ENCODE assay signal across 2 cellular contexts in the genomic region with DNA sequence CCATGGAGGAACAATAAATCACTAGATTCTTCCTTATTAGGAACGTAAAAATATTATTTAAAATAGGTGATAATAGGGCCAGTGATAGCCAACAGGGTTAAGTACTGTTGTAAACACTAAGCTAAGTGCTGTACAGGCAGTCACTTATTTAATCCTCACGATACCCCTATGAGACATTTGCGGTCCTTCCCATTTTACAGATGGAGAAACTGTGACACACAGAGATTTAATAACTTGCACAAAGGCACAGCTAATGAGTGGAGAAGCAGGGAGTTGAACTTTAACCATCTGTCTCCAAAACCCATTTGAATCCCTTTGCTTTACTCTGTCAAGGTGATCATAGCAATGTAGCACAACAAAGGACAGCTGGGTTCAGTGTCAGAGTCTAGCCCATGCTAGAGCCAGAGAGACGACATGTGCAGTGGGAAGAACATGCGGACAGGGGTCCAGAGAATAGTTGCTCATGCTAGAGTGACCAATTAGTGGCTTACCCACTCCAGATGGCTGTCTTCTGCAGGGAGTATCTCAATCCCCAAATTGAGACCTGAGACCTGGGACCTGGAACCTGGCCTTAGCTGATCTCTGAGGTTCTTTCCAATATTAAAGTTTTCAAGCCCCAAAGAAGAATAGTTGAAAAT.
TF ChIP-seq lines count a peak whose summit lies in the region.

No MANE protein-coding gene starts in this region.

TF ChIP-seq in HepG2, 621 proteins besides CTCF, POLR2A, EP300 and RAD21:
- TF ChIP-seq ZSCAN31 (CRISPR knock-in tag; IDR thresholded peaks at IDR 0.05; ENCODE audit: low read depth) (no peak), ZNF629 (CRISPR knock-in tag; conservative IDR thresholded peaks at IDR 0.05) (peak; percentile 83), ZMYM3 (CRISPR knock-in tag; IDR thresholded peaks at IDR 0.05) (0 out of 2 replicates have a peak, but pooled peaks have one; percentile 12), SRSF4 (IDR thresholded peaks at IDR 0.05; ENCODE audit: low read depth, low read length, poor library complexity, severe bottlenecking) (no peak), YY1 (IDR thresholded peaks at IDR 0.05; ENCODE audit: insufficient read depth, insufficient replicate concordance, low read depth, low read length) (no peak)
- TF ChIP-seq, protein P1, sequence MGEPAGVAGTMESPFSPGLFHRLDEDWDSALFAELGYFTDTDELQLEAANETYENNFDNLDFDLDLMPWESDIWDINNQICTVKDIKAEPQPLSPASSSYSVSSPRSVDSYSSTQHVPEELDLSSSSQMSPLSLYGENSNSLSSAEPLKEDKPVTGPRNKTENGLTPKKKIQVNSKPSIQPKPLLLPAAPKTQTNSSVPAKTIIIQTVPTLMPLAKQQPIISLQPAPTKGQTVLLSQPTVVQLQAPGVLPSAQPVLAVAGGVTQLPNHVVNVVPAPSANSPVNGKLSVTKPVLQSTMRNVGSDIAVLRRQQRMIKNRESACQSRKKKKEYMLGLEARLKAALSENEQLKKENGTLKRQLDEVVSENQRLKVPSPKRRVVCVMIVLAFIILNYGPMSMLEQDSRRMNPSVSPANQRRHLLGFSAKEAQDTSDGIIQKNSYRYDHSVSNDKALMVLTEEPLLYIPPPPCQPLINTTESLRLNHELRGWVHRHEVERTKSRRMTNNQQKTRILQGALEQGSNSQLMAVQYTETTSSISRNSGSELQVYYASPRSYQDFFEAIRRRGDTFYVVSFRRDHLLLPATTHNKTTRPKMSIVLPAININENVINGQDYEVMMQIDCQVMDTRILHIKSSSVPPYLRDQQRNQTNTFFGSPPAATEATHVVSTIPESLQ (CRISPR knock-in tag; conservative IDR thresholded peaks at IDR 0.05): no peak
- TF ChIP-seq, protein P2, sequence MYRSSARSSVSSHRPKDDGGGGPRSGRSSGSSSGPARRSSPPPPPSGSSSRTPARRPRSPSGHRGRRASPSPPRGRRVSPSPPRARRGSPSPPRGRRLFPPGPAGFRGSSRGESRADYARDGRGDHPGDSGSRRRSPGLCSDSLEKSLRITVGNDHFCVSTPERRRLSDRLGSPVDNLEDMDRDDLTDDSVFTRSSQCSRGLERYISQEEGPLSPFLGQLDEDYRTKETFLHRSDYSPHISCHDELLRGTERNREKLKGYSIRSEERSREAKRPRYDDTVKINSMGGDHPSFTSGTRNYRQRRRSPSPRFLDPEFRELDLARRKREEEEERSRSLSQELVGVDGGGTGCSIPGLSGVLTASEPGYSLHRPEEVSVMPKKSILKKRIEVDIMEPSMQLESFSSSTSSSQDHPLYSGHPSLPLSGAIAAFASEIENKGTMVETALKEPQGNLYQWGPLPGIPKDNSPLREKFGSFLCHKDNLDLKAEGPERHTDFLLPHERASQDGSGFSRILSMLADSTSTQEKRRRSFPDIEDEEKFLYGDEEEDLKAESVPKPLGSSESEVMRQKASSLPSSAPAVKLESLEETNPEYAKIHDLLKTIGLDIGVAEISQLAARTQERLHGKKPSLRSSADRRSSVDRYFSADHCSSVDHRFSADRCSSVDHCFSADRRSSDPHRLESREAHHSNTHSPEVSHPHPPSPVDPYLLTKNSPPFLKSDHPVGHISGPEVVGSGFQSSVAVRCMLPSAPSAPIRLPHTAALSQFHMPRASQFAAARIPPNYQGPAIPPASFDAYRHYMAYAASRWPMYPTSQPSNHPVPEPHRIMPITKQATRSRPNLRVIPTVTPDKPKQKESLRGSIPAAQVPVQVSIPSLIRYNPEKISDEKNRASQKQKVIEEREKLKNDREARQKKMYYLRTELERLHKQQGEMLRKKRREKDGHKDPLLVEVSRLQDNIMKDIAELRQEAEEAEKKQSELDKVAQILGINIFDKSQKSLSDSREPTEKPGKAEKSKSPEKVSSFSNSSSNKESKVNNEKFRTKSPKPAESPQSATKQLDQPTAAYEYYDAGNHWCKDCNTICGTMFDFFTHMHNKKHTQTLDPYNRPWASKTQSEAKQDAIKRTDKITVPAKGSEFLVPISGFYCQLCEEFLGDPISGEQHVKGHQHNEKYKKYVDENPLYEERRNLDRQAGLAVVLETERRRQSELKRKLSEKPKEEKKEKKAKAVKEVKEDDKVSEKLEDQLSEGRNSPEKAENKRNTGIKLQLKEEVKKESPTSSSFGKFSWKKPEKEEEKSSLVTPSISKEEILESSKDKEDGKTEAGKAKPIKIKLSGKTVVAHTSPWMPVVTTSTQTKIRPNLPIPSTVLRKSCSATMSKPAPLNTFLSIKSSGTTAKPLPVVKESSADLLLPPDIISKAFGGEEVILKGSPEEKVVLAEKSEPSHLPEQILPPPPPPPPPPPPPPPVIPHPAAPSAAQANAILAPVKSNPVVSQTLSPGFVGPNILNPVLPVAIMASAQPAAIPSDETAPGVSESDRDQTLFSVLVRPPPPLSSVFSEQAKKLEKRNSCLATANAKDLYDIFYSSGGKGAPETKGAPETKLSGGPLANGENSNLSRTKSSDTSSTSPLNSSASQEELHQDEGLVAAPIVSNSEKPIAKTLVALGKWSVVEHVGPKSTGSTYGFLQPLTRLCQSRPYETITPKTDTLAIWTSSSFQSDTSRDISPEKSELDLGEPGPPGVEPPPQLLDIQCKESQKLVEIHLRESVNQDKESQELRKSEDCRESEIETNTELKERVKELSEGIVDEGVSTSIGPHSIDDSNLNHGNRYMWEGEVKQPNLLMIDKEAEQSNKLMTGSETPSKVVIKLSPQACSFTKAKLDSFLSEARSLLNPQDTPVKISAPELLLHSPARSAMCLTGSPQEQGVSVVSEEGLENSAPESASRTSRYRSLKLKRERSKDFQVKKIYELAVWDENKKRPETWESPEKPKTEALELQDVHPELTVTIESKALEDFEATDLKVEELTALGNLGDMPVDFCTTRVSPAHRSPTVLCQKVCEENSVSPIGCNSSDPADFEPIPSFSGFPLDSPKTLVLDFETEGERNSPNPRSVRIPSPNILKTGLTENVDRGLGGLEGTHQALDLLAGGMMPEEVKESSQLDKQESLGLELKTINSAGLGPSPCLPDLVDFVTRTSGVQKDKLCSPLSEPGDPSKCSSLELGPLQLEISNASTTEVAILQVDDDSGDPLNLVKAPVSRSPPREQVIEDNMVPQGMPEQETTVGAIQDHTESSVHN (CRISPR knock-in tag; IDR thresholded peaks at IDR 0.05): no peak
- TF ChIP-seq, protein P3, sequence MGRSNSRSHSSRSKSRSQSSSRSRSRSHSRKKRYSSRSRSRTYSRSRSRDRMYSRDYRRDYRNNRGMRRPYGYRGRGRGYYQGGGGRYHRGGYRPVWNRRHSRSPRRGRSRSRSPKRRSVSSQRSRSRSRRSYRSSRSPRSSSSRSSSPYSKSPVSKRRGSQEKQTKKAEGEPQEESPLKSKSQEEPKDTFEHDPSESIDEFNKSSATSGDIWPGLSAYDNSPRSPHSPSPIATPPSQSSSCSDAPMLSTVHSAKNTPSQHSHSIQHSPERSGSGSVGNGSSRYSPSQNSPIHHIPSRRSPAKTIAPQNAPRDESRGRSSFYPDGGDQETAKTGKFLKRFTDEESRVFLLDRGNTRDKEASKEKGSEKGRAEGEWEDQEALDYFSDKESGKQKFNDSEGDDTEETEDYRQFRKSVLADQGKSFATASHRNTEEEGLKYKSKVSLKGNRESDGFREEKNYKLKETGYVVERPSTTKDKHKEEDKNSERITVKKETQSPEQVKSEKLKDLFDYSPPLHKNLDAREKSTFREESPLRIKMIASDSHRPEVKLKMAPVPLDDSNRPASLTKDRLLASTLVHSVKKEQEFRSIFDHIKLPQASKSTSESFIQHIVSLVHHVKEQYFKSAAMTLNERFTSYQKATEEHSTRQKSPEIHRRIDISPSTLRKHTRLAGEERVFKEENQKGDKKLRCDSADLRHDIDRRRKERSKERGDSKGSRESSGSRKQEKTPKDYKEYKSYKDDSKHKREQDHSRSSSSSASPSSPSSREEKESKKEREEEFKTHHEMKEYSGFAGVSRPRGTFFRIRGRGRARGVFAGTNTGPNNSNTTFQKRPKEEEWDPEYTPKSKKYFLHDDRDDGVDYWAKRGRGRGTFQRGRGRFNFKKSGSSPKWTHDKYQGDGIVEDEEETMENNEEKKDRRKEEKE (IDR thresholded peaks at IDR 0.05): no peak

TF ChIP-seq in K562, 482 proteins besides CTCF, POLR2A, EP300 and RAD21:
- TF ChIP-seq ZKSCAN8 (CRISPR knock-in tag; IDR thresholded peaks at IDR 0.05) (no peak), ZNF121 (CRISPR knock-in tag; conservative IDR thresholded peaks at IDR 0.05) (no peak), ZFP30 (CRISPR knock-in tag; IDR thresholded peaks at IDR 0.05; ENCODE audit: borderline replicate concordance) (no peak), RBM25 (IDR thresholded peaks at IDR 0.05; ENCODE audit: low read depth, low read length, severe bottlenecking) (peak; percentile 79), KDM1A (IDR thresholded peaks at IDR 0.05) (0 out of 4 replicates have a peak, but pooled peaks of 1 of the 2 experiments have one; percentile 14), EZH2 (IDR thresholded peaks at IDR 0.05; ENCODE audit: borderline replicate concordance, low read depth, low read length) (no peak)
